In the genomic region with DNA sequence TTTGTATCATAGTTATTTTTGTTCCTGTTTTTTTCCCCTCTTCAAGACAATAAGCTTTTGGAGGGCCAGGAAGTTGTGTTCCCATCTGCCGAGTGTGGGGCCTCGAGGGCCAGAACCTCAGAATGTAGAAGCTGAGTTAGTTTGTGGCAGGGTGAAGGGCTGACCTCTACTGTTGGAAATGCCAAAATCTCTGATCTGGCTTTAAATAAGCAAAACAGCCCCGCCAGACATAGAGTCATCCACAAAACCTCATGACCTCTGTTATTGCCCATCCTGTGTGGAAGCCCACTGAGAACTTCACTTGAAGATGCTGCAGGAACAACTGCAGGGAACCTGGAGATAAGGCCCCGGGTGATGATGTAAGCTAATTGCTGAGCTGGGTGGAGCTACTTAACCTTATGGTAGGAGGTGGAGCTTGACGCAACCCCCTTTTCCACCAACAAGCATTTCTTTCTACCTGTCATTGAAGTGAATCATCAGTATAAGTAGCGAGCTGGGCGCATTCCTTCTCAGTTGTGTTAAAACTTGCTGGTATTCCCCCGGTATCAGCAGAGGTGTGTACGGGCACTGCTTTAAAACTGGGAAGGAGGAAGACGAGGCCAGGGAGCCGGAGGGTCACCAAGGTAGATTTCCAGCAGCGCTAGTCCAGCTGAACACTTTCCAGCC, we compare ENCODE assay signal across 10 cellular contexts.
DNase-seq lines count a peak whose midpoint lies in the region; ATAC-seq and TF ChIP-seq lines count a peak whose summit lies in the region.
"Had no signal": no experiment of that assay in that cellular context is flagged by ENCODE, and none has a peak within 500 bp of the region (broad histone marks: within the 10 kb centered on the region; RNA-seq: fewer than 3 reads in every experiment).

No MANE protein-coding gene starts in this region.

- no peaks in the 10 kb centered on the region for H3K27me3 ChIP-seq in endocrine pancreas (ENCODE audit: control insufficient read depth, insufficient read depth, low read length)

- CTCF ChIA-PET in Calu3 (lab: Charles Lee): interaction anchor here (0.7 to 2.3 kb wide), 6 partner anchors 25 to 526 kb away, joined by 3 to 10 read pairs (median 4); no protein-coding TSS in a partner anchor

- peaks cover 24% of the 10 kb centered on the region for H3K4me1 ChIP-seq in endocrine pancreas (ENCODE audit: control insufficient read depth, insufficient read depth, low read length)
- H3K4me1 ChIP-seq: HAP-1 had no signal

- H3K9me3 Mint-ChIP-seq in Calu3 (ENCODE audit: low read depth, unreplicated experiment): no peaks in the 10 kb centered on the region

- no peak for ATAC-seq in GM19023 (IDR thresholded peaks at IDR 0.05; ENCODE audit: unreplicated experiment)
- no peak for ATAC-seq in GM18517 (IDR thresholded peaks at IDR 0.05; ENCODE audit: unreplicated experiment)

- peak overlapping the region; percentile 19 for H3K9ac ChIP-seq in endocrine pancreas (ENCODE audit: control insufficient read depth, insufficient read depth, low read length)

- peaks cover 81% of the 10 kb centered on the region for H3K4me1 Mint-ChIP-seq in Calu3 (ENCODE audit: low read depth, unreplicated experiment)

- peak overlapping the region; percentile 91 for H3K27ac Mint-ChIP-seq in Calu3 (ENCODE audit: unreplicated experiment)

- TF ChIP-seq CTCF in Calu3 (IDR thresholded peaks at IDR 0.05; ENCODE audit: unreplicated experiment): no peak

- H3K36me3 ChIP-seq in endocrine pancreas (ENCODE audit: control insufficient read depth, insufficient read depth, low read length): no peaks in the 10 kb centered on the region
- H3K36me3 ChIP-seq: HAP-1 had no signal

- peaks cover 52% of the 10 kb centered on the region for H3K36me3 Mint-ChIP-seq in Calu3 (ENCODE audit: insufficient read depth, unreplicated experiment)

- intact Hi-C loops in Calu3 (cut with micrococcal nuclease; ENCODE audit: unreplicated experiment): loop anchor here (2.0 kb wide), 1 partner anchor 34 kb away; no protein-coding TSS in a partner anchor

- H3K9me3 ChIP-seq in endocrine pancreas (ENCODE audit: control insufficient read depth, low read length): no peaks in the 10 kb centered on the region
- H3K9me3 ChIP-seq: HAP-1 had no signal

- peak overlapping the region; percentile 79 for H3K4me3 Mint-ChIP-seq in Calu3 (ENCODE audit: low read depth, unreplicated experiment)

- DNase-seq in Calu3 (peak; percentile 79), NCI-H226 (peak; percentile 84), mucosa of gallbladder (ENCODE audit: low spot score) (peak; percentile 73), ecto neural progenitor cell (ENCODE audit: low spot score) (no peak)
- no peak for DNase-seq in activated naive CD4-positive, alpha-beta T cell treated with Interleukin-2 at 50 U/mL for 16 hours
- DNase-seq: GF-D8 had no signal

- H3K27me3 Mint-ChIP-seq in Calu3 (ENCODE audit: unreplicated experiment): no peaks in the 10 kb centered on the region

- no TSS peak for BruUV-seq in Calu3 (replicated peaks; lab: Mats Ljungman, UMichigan)

- H3K4me3 ChIP-seq in endocrine pancreas (ENCODE audit: control insufficient read depth, insufficient read depth, low read length): peak overlapping the region; percentile 98
- H3K4me3 ChIP-seq: HAP-1 had no signal

Comparison
In these comparisons a context has a peak if more than half of its experiments do, and no peak if none do; other contexts are left out.
1. DNase-seq: peak in Calu3 (single experiment), NCI-H226 (single experiment) and mucosa of gallbladder (single experiment); none in ecto neural progenitor cell (single experiment) and activated naive CD4-positive, alpha-beta T cell treated with Interleukin-2 at 50 U/mL for 16 hours (single experiment).